Comparison of ENCODE assay signal across 1 cellular context in the genomic region with DNA sequence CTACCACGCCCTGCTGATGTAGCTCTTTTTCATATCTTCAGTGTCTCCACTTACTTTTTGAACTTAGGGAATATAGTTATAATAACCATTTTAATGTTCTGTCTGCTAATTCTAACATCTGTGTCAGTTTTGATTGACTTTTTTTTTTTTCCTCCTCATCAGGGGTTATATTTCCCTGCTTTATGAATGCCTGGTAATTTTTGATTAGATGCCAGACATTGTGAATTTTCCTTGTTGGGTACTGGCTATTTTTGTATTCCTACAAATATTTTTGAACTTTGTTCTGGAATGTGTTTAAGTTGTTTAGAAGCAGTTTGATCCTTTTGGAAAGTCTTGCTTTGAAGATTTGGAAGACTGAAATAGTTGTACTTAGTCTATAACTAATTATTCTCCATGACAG.
TF ChIP-seq lines count a peak whose summit lies in the region.

No MANE protein-coding gene starts in this region.

TF ChIP-seq in HEK293, 187 proteins besides CTCF, POLR2A, EP300 and RAD21 (continued from another document):
- TF ChIP-seq, protein P1, sequence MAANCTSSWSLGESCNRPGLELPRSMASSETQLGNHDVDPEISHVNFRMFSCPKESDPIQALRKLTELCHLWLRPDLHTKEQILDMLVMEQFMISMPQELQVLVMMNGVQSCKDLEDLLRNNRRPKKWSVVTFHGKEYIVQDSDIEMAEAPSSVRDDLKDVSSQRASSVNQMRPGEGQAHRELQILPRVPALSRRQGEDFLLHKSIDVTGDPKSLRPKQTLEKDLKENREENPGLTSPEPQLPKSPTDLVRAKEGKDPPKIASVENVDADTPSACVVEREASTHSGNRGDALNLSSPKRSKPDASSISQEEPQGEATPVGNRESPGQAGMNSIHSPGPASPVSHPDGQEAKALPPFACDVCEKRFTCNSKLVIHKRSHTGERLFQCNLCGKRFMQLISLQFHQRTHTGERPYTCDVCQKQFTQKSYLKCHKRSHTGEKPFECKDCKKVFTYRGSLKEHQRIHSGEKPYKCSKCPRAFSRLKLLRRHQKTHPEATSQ (tag by site-specific recombination; IDR thresholded peaks at IDR 0.05), result no peak
- TF ChIP-seq ZNF701 (tag by site-specific recombination; IDR thresholded peaks at IDR 0.05), result no peak
TF ChIP-seq in HEK293: peak in this region for 1.
